Comparison of ENCODE assay signal across 15 cellular contexts in the genomic region with DNA sequence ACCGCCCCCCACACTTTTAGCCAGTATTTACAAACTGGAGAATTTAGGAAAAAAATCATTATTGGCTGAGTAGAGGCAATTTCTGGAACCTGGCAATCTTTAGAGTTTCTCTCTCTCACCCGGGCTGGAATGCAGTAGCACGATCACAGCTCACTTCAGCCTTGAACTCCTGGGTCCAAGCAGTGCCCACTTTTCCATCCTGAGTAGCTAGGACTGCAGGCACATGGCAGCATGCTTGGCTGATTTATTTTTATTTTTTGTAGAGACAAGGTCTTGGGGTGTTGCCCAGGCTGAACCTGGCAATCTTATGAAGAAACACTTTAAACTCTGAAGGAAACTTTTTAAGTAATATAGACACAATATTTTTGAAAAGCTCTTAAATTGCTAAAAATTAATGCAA.
A peak's percentile ranks its signal among the peaks of the same experiment; 100 is the strongest.
DNase-seq lines count a peak whose midpoint lies in the region; ATAC-seq and TF ChIP-seq lines count a peak whose summit lies in the region.
"Had no signal": no experiment of that assay in that cellular context is flagged by ENCODE, and none has a peak within 500 bp of the region (broad histone marks: within the 10 kb centered on the region; RNA-seq: fewer than 3 reads in every experiment).

No MANE protein-coding gene starts in this region.

- DNase-seq in cardiac muscle cell (ENCODE audit: low read depth in 1 of 2, low spot score in 1 of 2) (no peak), Right ventricle myocardium inferior (ENCODE audit: missing footprints) (no peak), heart right ventricle (no peak), sciatic nerve (ENCODE audit: low spot score) (no peak), aorta (no peak), NCI-H524 treated with DMSO at 0.1 percent for 48 hours (lab: John Stamatoyannopoulos, UW) (no peak), GM19240 (ENCODE audit: insufficient read length, low spot score) (no peak), ACHN (no peak)
- DNase-seq: activated CD8-positive, alpha-beta memory T cell treated with anti-CD3 and anti-CD28 coated beads, Interleukin-2, amount 50 U/mL, for 48 hours; activated naive CD8-positive, alpha-beta T cell treated with anti-CD3 and anti-CD28 coated beads for 36 hours; COR-L47; cortex of kidney; NK-92 treated with Interleukin-12 subunit alpha and Interleukin-12 subunit beta, amount 100 ng/mL, for 24 hours had no signal

- H3K36me3 ChIP-seq in cardiac muscle cell (no peaks in the 10 kb centered on the region), heart right ventricle (peaks cover 0 to 14% (median 0%) of the 10 kb centered on the region in 9 donors), aorta (ENCODE audit: control insufficient read depth in 1 of 2, insufficient read depth in 2 of 2, low read length in 1 of 2) (no peaks in the 10 kb centered on the region)

- ATAC-seq in Right ventricle myocardium inferior (no peak), heart right ventricle (peak in 1 of 8 donors; percentile 10), sciatic nerve (peak; percentile 18), aorta (ENCODE audit: low FRiP score) (peak; percentile 53)

- H3K27ac ChIP-seq in cardiac muscle cell (peak overlapping the region; percentile 81), heart right ventricle (peak overlapping the region; percentile 41 to 83 (median 68)), aorta (ENCODE audit: low read depth in 1 of 2, low read length in 2 of 2) (peak overlapping the region; percentile 77 to 90)
- H3K27ac ChIP-seq: A549, SK-N-MC had no signal

- H3K27me3 ChIP-seq in cardiac muscle cell (no peaks in the 10 kb centered on the region), heart right ventricle (no peaks in the 10 kb centered on the region), aorta (ENCODE audit: control insufficient read depth in 1 of 2, insufficient read depth in 2 of 2, low read length in 1 of 2) (no peaks in the 10 kb centered on the region)

- H3K9me3 ChIP-seq in cardiac muscle cell (ENCODE audit: low read depth) (no peaks in the 10 kb centered on the region), heart right ventricle (no peaks in the 10 kb centered on the region), aorta (ENCODE audit: control insufficient read depth, low read length) (no peaks in the 10 kb centered on the region)
- H3K9me3 ChIP-seq: A549 had no signal

- in situ Hi-C loops in ACHN (cut with HindIII; ENCODE audit: low pct_ligation_motif_present, low pct_unique_long_range_greater_than_20kb, low sequenced_read_pairs), result no loop called here

- intact Hi-C loops in Right ventricle myocardium inferior (cut with DNase I), result loop anchor here (5.0 kb wide), 2 partner anchors 37 to 48 kb away; no protein-coding TSS in a partner anchor
- intact Hi-C loops in heart right ventricle (cut with DNase I), result loop anchor here in 2 of 10 donors (2.0 to 5.0 kb wide), 2 partner anchors 43 to 48 kb away; no protein-coding TSS in a partner anchor
- intact Hi-C loops in sciatic nerve (cut with DNase I), result no loop called here
- intact Hi-C loops in aorta (cut with DNase I), result loop anchor here in 1 of 2 donors (5.0 kb wide), 1 partner anchor 48 kb away; no protein-coding TSS in a partner anchor

- peaks cover 40% of the 10 kb centered on the region for H3K4me1 ChIP-seq in cardiac muscle cell (ENCODE audit: low read depth)
- peaks cover 21 to 100% (median 87%) of the 10 kb centered on the region in 9 donors for H3K4me1 ChIP-seq in heart right ventricle
- H3K4me1 ChIP-seq in aorta (ENCODE audit: control insufficient read depth in 1 of 2, insufficient read depth in 2 of 2, low read length in 2 of 2), result peaks cover 19 to 20% of the 10 kb centered on the region in 2 donors

- WGBS in heart right ventricle, 2 donors, result 28 to 29% methylated on average over 3 of the region's 3 CpGs
- 0 to 6% methylated on average over 3 of the region's 3 CpGs for WGBS in aorta, 2 donors

- H3K4me3 ChIP-seq in cardiac muscle cell (no peak overlapping the region), heart right ventricle (peak overlapping the region in 2 of 10 donors; percentile 6 to 9), aorta (ENCODE audit: low read length in 2 of 2) (no peak overlapping the region)
- H3K4me3 ChIP-seq: A549, SK-N-MC had no signal

- TF ChIP-seq CTCF in cardiac muscle cell (IDR thresholded peaks at IDR 0.05; ENCODE audit: low read depth, low read length), result no peak
- TF ChIP-seq CTCF in heart right ventricle (IDR thresholded peaks at IDR 0.05), result no peak
